8 cellular contexts compared by ENCODE assay signal in the genomic region with DNA sequence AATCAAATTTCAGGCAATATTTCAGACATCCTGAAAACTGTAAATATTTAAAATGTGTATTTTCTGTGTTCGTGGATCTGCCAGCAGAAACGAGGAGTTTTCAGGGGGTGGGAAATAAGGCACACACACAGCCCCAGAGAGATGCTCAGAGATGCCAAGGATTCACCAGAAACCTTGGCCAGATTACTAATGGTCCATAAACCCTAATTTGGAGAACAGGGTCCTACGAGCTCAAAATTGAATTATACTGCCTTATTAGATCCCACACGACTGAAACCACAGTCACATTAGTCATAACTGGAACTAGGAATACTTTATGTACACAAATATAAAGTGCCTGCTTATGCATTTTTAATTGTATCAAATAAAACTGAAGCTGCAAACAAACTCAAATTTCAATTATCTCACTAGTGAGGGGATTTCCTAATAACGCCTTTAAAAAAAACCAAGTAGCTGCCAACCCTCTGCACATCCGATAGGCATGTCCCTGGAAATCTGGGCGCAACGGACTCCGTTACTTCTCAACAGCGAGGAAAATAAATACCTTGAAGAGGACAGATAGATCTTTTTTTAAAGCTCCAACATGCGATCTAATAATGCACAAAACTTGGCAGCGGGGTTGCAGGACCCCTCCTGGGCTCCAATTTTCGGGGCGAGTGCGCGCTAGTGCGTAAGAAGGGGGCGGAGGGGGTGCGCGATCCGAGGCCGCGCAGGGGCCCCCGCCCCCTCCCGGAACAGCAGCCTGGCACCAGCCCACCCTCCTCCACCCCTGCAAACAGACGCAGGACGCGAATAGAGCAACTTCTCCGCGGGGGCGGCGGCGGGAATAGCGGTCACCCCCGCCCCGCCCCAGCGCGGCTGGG. TPM values are rescaled to one million over a fixed set of nuclear protein-coding genes. Genes with fewer than 3 reads are reported as not detected.
DNase-seq lines count a peak whose midpoint lies in the region; ATAC-seq and TF ChIP-seq lines count a peak whose summit lies in the region.

No MANE protein-coding gene starts in this region.

- DNase-seq in NK-92 treated with Interleukin-12 subunit alpha and Interleukin-12 subunit beta, amount 100 ng/mL, for 24 hours (lab: John Stamatoyannopoulos, UW): peak; percentile 14
- DNase-seq in NK-92 (lab: John Stamatoyannopoulos, UW; ENCODE audit: unreplicated experiment) (no peak), RKO (ENCODE audit: low spot score) (peak; percentile 65), right atrium auricular region (ENCODE audit: low spot score) (no peak), OCI-M2 (lab: John Stamatoyannopoulos, UW; ENCODE audit: unreplicated experiment) (no peak)
- peak; percentile 57 for DNase-seq in activated naive CD4-positive, alpha-beta T cell treated with anti-CD3 and anti-CD28 coated beads, Interleukin-2, amount 50 U/mL, for 16 hours

- H3K4me3 ChIP-seq in right atrium auricular region (peak overlapping the region; percentile 65 to 77), rectal smooth muscle tissue (ENCODE audit: low read length) (peak overlapping the region; percentile 78)

- ATAC-seq in HG03103 (IDR thresholded peaks at IDR 0.05; ENCODE audit: low read depth, unreplicated experiment): peak; percentile 14

- H3K4me1 ChIP-seq in right atrium auricular region (peaks cover 0 to 43% of the 10 kb centered on the region in 2 donors), rectal smooth muscle tissue (ENCODE audit: control insufficient read depth, insufficient read depth, low read length) (peaks cover 11% of the 10 kb centered on the region)

- H3K9me3 ChIP-seq in right atrium auricular region: no peaks in the 10 kb centered on the region

- no peak for TF ChIP-seq CTCF in right atrium auricular region (IDR thresholded peaks at IDR 0.05)

- H3K9ac ChIP-seq in rectal smooth muscle tissue (ENCODE audit: low read length): no peak overlapping the region

- no peaks in the 10 kb centered on the region for H3K27me3 ChIP-seq in right atrium auricular region
- H3K27me3 ChIP-seq in rectal smooth muscle tissue (ENCODE audit: control insufficient read depth, insufficient read depth, low read length): no peaks in the 10 kb centered on the region

- H3K36me3 ChIP-seq in right atrium auricular region (no peaks in the 10 kb centered on the region), rectal smooth muscle tissue (ENCODE audit: control insufficient read depth, insufficient read depth, low read length) (no peaks in the 10 kb centered on the region)

- H3K27ac ChIP-seq in right atrium auricular region (peak overlapping the region; percentile 73 to 80), rectal smooth muscle tissue (ENCODE audit: low read depth, low read length) (peak overlapping the region; percentile 27)

RNA-seq across cellular contexts. Expression of a gene that starts 0.9 kb away (rescaled TPM):
- total RNA-seq in right atrium auricular region: 10 to 100 TPM; 22.2 to 27.4 TPM

Comparison
In these comparisons a context has a peak if more than half of its experiments do, and no peak if none do; other contexts are left out.
1. DNase-seq: peak in NK-92 treated with Interleukin-12 subunit alpha and Interleukin-12 subunit beta, amount 100 ng/mL, for 24 hours (single experiment), RKO (single experiment) and activated naive CD4-positive, alpha-beta T cell treated with anti-CD3 and anti-CD28 coated beads, Interleukin-2, amount 50 U/mL, for 16 hours (single experiment); none in NK-92 (single experiment), right atrium auricular region (single experiment) and OCI-M2 (single experiment).